Comparison of ENCODE assay signal across 1 cellular context in genomic region chr12:15322164-15323054, GRCh38.
A peak's percentile ranks its signal among the peaks of the same experiment; 100 is the strongest.
TF ChIP-seq lines count a peak whose summit lies in the region.

Gene PTPRO, plus strand, starts transcription at chr12:15322508.

TF ChIP-seq in WTC11, 78 proteins besides CTCF, POLR2A, EP300 and RAD21 (continued from another document):
- TF ChIP-seq NFE2L1 (CRISPR knock-in tag; IDR thresholded peaks at IDR 0.05) = no peak
- peak; percentile 81 for TF ChIP-seq FOXP4 (CRISPR knock-in tag; IDR thresholded peaks at IDR 0.05)
- peak; percentile 80 for TF ChIP-seq MAX (CRISPR knock-in tag; IDR thresholded peaks at IDR 0.05)
- TF ChIP-seq ZNF671 (CRISPR knock-in tag; IDR thresholded peaks at IDR 0.05) = no peak
- no peak for TF ChIP-seq ZNF121 (CRISPR knock-in tag; IDR thresholded peaks at IDR 0.05)
- TF ChIP-seq USF2 (CRISPR knock-in tag; IDR thresholded peaks at IDR 0.05) = no peak
- 0 out of 2 replicates have a peak, but pooled peaks have one; percentile 28 for TF ChIP-seq E2F4 (CRISPR knock-in tag; IDR thresholded peaks at IDR 0.05; ENCODE audit: borderline replicate concordance, low read depth)
- no peak for TF ChIP-seq ZSCAN18 (CRISPR knock-in tag; IDR thresholded peaks at IDR 0.05)
- no peak for TF ChIP-seq CDX4 (CRISPR knock-in tag; IDR thresholded peaks at IDR 0.05; ENCODE audit: borderline replicate concordance)
- TF ChIP-seq SMAD4 (CRISPR knock-in tag; IDR thresholded peaks at IDR 0.05) = no peak
- TF ChIP-seq CBFB (CRISPR knock-in tag; IDR thresholded peaks at IDR 0.05; ENCODE audit: low read depth) = no peak
- no peak for TF ChIP-seq MLX (CRISPR knock-in tag; IDR thresholded peaks at IDR 0.05)
- no peak for TF ChIP-seq GRHL2 (CRISPR knock-in tag; IDR thresholded peaks at IDR 0.05; ENCODE audit: insufficient replicate concordance, severe bottlenecking)
- TF ChIP-seq NFYB (CRISPR knock-in tag; conservative IDR thresholded peaks at IDR 0.05; ENCODE audit: low read depth) = no peak; the same call in 1 of the 2 replicates
- no peak for TF ChIP-seq USF1 (CRISPR knock-in tag; IDR thresholded peaks at IDR 0.05)
- TF ChIP-seq NR1H2 (CRISPR knock-in tag; IDR thresholded peaks at IDR 0.05) = no peak
- TF ChIP-seq TP53 (CRISPR knock-in tag; IDR thresholded peaks at IDR 0.05) = no peak
- no peak for TF ChIP-seq ZNF512 (CRISPR knock-in tag; IDR thresholded peaks at IDR 0.05; ENCODE audit: borderline replicate concordance)
- no peak for TF ChIP-seq ZNF396 (CRISPR knock-in tag; IDR thresholded peaks at IDR 0.05; ENCODE audit: borderline replicate concordance)
- TF ChIP-seq ZMAT4 (CRISPR knock-in tag; IDR thresholded peaks at IDR 0.05) = no peak
- no peak for TF ChIP-seq NFATC4 (CRISPR knock-in tag; IDR thresholded peaks at IDR 0.05)
- no peak for TF ChIP-seq NR2C2 (CRISPR knock-in tag; IDR thresholded peaks at IDR 0.05)
- TF ChIP-seq ATF1 (CRISPR knock-in tag; IDR thresholded peaks at IDR 0.05) = no peak
- no peak for TF ChIP-seq GTF2I (CRISPR knock-in tag; conservative IDR thresholded peaks at IDR 0.05)
- no peak for TF ChIP-seq SMAD3 (CRISPR knock-in tag; IDR thresholded peaks at IDR 0.05; ENCODE audit: borderline replicate concordance)
- no peak for TF ChIP-seq OVOL2 (CRISPR knock-in tag; IDR thresholded peaks at IDR 0.05; ENCODE audit: borderline replicate concordance)
- TF ChIP-seq E2F5 (CRISPR knock-in tag; IDR thresholded peaks at IDR 0.05) = peak; percentile 43; the same call in 1 of the 2 replicates
- TF ChIP-seq ARID4B (CRISPR knock-in tag; IDR thresholded peaks at IDR 0.05; ENCODE audit: borderline replicate concordance) = no peak
- 0 out of 2 replicates have a peak, but pooled peaks have one; percentile 28 for TF ChIP-seq FOXK1 (CRISPR knock-in tag; IDR thresholded peaks at IDR 0.05)
- TF ChIP-seq ZBTB43 (CRISPR knock-in tag; IDR thresholded peaks at IDR 0.05) = no peak
- TF ChIP-seq MYBL2 (CRISPR knock-in tag; IDR thresholded peaks at IDR 0.05) = no peak; the same call in 1 of the 2 replicates
